In the genomic region with DNA sequence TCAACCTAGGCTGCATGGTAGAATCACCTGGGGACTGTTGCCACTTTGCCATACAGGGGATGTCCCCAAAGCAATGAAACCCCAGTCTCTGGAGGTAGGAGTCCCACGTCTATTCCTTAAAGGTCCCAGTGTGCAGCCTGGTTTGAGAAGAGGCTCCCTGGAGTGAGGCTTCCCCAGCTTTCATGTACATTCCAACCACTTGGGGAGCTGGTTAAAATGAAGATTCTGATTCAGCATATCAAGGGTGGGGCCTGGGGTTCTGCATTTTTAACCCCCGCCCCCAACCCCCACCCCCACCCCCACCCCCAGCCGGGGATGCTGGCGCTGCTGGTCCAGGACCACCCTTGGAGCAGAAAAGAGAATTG, we compare ENCODE assay signal across 14 cellular contexts.
A peak's percentile ranks its signal among the peaks of the same experiment; 100 is the strongest.
DNase-seq lines count a peak whose midpoint lies in the region; ATAC-seq and TF ChIP-seq lines count a peak whose summit lies in the region.
"Had no signal": no experiment of that assay in that cellular context is flagged by ENCODE, and none has a peak within 500 bp of the region (broad histone marks: within the 10 kb centered on the region; RNA-seq: fewer than 3 reads in every experiment).

No MANE protein-coding gene starts in this region.

- TF ChIP-seq CTCF in fibroblast of mammary gland (conservative IDR thresholded peaks at IDR 0.05; ENCODE audit: control insufficient read depth, insufficient read depth, low read depth, low read length), result peak; percentile 29
- peak; percentile 41 for TF ChIP-seq CTCF in retinal pigment epithelial cell (conservative IDR thresholded peaks at IDR 0.05; ENCODE audit: low read depth, low read length)

- ATAC-seq in SK-N-SH treated with all-trans-retinoic acid at 6 μM for 48 hours, result peak; percentile 63; the same call in 1 of the 3 replicates

- DNase-seq in ELR (ENCODE audit: low read depth), result peak; percentile 22
- DNase-seq in fibroblast of mammary gland (ENCODE audit: low read depth), result no peak
- DNase-seq in retinal pigment epithelial cell (ENCODE audit: low read depth), result no peak
- no peak for DNase-seq in DMS79 treated with DMSO at 0.1 percent for 48 hours (lab: John Stamatoyannopoulos, UW)
- DNase-seq in H4 (ENCODE audit: low spot score), result no peak
- DNase-seq in hippocampal formation (lab: John Stamatoyannopoulos, UW), result no peak
- DNase-seq: adrenal gland; CD4-positive, alpha-beta T cell; cortex of kidney; DND-41; MG63; NCI-H187 treated with DMSO at 0.1 percent for 48 hours had no signal

- H3K4me3 ChIP-seq in fibroblast of mammary gland (ENCODE audit: control insufficient read depth, low read depth, low read length), result no peak overlapping the region
- no peak overlapping the region for H3K4me3 ChIP-seq in retinal pigment epithelial cell (ENCODE audit: low read length)
- H3K4me3 ChIP-seq: adrenal gland, MG63, suprapubic skin had no signal

TF ChIP-seq in SK-N-SH treated with all-trans-retinoic acid at 6 μM for 48 hours, 23 proteins besides CTCF, POLR2A, EP300 and RAD21:
- TF ChIP-seq ZC3H10 (CRISPR knock-in tag; IDR thresholded peaks at IDR 0.05) (no peak), BACH2 (CRISPR knock-in tag; IDR thresholded peaks at IDR 0.05; ENCODE audit: borderline replicate concordance) (no peak), ZNF8 (CRISPR knock-in tag; IDR thresholded peaks at IDR 0.05) (no peak), RARB (CRISPR knock-in tag; IDR thresholded peaks at IDR 0.05) (no peak), TOX (CRISPR knock-in tag; IDR thresholded peaks at IDR 0.05; ENCODE audit: borderline replicate concordance) (no peak), PPARA (CRISPR knock-in tag; IDR thresholded peaks at IDR 0.05; ENCODE audit: borderline replicate concordance) (no peak), TCF4 (CRISPR knock-in tag; IDR thresholded peaks at IDR 0.05; ENCODE audit: borderline replicate concordance) (no peak), ARNTL (CRISPR knock-in tag; IDR thresholded peaks at IDR 0.05; ENCODE audit: borderline replicate concordance, low read depth) (no peak), OSR1 (CRISPR knock-in tag; IDR thresholded peaks at IDR 0.05) (no peak), SNAI2 (CRISPR knock-in tag; IDR thresholded peaks at IDR 0.05) (no peak), ZNF70 (CRISPR knock-in tag; IDR thresholded peaks at IDR 0.05) (no peak), ZFP30 (CRISPR knock-in tag; IDR thresholded peaks at IDR 0.05) (no peak), ZFP3 (CRISPR knock-in tag; IDR thresholded peaks at IDR 0.05) (no peak)
- TF ChIP-seq, protein P1, sequence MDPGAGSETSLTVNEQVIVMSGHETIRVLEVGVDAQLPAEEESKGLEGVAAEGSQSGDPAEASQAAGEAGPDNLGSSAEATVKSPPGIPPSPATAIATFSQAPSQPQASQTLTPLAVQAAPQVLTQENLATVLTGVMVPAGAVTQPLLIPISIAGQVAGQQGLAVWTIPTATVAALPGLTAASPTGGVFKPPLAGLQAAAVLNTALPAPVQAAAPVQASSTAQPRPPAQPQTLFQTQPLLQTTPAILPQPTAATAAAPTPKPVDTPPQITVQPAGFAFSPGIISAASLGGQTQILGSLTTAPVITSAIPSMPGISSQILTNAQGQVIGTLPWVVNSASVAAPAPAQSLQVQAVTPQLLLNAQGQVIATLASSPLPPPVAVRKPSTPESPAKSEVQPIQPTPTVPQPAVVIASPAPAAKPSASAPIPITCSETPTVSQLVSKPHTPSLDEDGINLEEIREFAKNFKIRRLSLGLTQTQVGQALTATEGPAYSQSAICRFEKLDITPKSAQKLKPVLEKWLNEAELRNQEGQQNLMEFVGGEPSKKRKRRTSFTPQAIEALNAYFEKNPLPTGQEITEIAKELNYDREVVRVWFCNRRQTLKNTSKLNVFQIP (CRISPR knock-in tag; IDR thresholded peaks at IDR 0.05; ENCODE audit: borderline replicate concordance, low read depth), result no peak
- TF ChIP-seq, protein P2, sequence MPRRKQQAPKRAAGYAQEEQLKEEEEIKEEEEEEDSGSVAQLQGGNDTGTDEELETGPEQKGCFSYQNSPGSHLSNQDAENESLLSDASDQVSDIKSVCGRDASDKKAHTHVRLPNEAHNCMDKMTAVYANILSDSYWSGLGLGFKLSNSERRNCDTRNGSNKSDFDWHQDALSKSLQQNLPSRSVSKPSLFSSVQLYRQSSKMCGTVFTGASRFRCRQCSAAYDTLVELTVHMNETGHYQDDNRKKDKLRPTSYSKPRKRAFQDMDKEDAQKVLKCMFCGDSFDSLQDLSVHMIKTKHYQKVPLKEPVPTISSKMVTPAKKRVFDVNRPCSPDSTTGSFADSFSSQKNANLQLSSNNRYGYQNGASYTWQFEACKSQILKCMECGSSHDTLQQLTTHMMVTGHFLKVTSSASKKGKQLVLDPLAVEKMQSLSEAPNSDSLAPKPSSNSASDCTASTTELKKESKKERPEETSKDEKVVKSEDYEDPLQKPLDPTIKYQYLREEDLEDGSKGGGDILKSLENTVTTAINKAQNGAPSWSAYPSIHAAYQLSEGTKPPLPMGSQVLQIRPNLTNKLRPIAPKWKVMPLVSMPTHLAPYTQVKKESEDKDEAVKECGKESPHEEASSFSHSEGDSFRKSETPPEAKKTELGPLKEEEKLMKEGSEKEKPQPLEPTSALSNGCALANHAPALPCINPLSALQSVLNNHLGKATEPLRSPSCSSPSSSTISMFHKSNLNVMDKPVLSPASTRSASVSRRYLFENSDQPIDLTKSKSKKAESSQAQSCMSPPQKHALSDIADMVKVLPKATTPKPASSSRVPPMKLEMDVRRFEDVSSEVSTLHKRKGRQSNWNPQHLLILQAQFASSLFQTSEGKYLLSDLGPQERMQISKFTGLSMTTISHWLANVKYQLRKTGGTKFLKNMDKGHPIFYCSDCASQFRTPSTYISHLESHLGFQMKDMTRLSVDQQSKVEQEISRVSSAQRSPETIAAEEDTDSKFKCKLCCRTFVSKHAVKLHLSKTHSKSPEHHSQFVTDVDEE (CRISPR knock-in tag; IDR thresholded peaks at IDR 0.05), result no peak
- TF ChIP-seq, protein P3, sequence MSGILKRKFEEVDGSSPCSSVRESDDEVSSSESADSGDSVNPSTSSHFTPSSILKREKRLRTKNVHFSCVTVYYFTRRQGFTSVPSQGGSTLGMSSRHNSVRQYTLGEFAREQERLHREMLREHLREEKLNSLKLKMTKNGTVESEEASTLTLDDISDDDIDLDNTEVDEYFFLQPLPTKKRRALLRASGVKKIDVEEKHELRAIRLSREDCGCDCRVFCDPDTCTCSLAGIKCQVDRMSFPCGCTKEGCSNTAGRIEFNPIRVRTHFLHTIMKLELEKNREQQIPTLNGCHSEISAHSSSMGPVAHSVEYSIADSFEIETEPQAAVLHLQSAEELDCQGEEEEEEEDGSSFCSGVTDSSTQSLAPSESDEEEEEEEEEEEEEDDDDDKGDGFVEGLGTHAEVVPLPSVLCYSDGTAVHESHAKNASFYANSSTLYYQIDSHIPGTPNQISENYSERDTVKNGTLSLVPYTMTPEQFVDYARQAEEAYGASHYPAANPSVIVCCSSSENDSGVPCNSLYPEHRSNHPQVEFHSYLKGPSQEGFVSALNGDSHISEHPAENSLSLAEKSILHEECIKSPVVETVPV (CRISPR knock-in tag; IDR thresholded peaks at IDR 0.05), result no peak
